In genomic region chr22:31630331-31631329, GRCh38 we compare ENCODE assay signal across 8 cellular contexts. TPM values are rescaled to one million over a fixed set of nuclear protein-coding genes. Genes with fewer than 3 reads are reported as not detected.
DNase-seq lines count a peak whose midpoint lies in the region; ATAC-seq and TF ChIP-seq lines count a peak whose summit lies in the region.

No MANE protein-coding gene starts in this region.

- ATAC-seq in HG02840 (IDR thresholded peaks at IDR 0.05; ENCODE audit: low FRiP score, unreplicated experiment), result peak; percentile 52
- ATAC-seq in activated CD4-positive, alpha-beta T cell treated with anti-CD3 and anti-CD28 coated beads for 36 hours, result peak; percentile 82
- ATAC-seq in GM18517 (IDR thresholded peaks at IDR 0.05; ENCODE audit: unreplicated experiment), result no peak

- TF ChIP-seq POLR2A in GM10847 (IDR thresholded peaks at IDR 0.05; ENCODE audit: extremely low read depth, insufficient read length), result peak; percentile 10

- TF ChIP-seq CTCF in chondrocyte (IDR thresholded peaks at IDR 0.05), result peak; percentile 37

- peak overlapping the region; percentile 77 for H3K27ac ChIP-seq in layer of hippocampus (ENCODE audit: low read depth, low read length)

- peak overlapping the region; percentile 89 for H3K27ac Mint-ChIP-seq in activated CD4-positive, alpha-beta T cell treated with anti-CD3 and anti-CD28 coated beads for 36 hours
- H3K27ac Mint-ChIP-seq in chondrocyte (ENCODE audit: unreplicated experiment), result peak overlapping the region; percentile 86

- intact Hi-C loops in activated CD4-positive, alpha-beta T cell treated with anti-CD3 and anti-CD28 coated beads for 36 hours (cut with DNase I, micrococcal nuclease), result loop anchor here (1.0 to 10.0 kb wide), 14 partner anchors 32 to 546 kb away; partner anchors contain the start of genes SFI1 (in 2 of the 2), DRG1 (in 1 of the 2), EIF4ENIF1 (in 1 of the 2) and LIMK2 (in 1 of the 2)

- no peaks in the 10 kb centered on the region for H3K9me3 Mint-ChIP-seq in activated CD4-positive, alpha-beta T cell treated with anti-CD3 and anti-CD28 coated beads for 36 hours (ENCODE audit: low read depth)
- H3K9me3 Mint-ChIP-seq in chondrocyte (ENCODE audit: low read depth), result no peaks in the 10 kb centered on the region

- peaks cover 60% of the 10 kb centered on the region for H3K4me1 Mint-ChIP-seq in activated CD4-positive, alpha-beta T cell treated with anti-CD3 and anti-CD28 coated beads for 36 hours
- peaks cover 49% of the 10 kb centered on the region for H3K4me1 Mint-ChIP-seq in chondrocyte (ENCODE audit: low read depth)

- DNase-seq in NCI-H446 treated with DMSO at 0.1 percent for 48 hours (lab: John Stamatoyannopoulos, UW) (peak; percentile 1), chondrocyte (ENCODE audit: low spot score) (no peak)
- DNase-seq in activated CD4-positive, alpha-beta T cell treated with anti-CD3 and anti-CD28 coated beads for 36 hours, result peak; percentile 93
- peak; percentile 57 to 85 (median 72) for DNase-seq in stimulated activated CD4-positive, alpha-beta T cell treated with anti-CD3 and anti-CD28 coated beads, Interleukin-1b, Interleukin-23, amount 100 ng/mL, for 24 hours (ENCODE audit: low read depth in 4 of 4, low spot score in 1 of 4)

- POLR2A ChIA-PET in activated CD4-positive, alpha-beta T cell treated with anti-CD3 and anti-CD28 coated beads for 36 hours (lab: Charles Lee), result interaction anchor here (0.5 to 2.5 kb wide), 8 partner anchors 10 to 770 kb away, joined by 3 to 14 read pairs (median 6); partner anchors contain the start of genes DEPDC5 and PISD

- H3K27me3 Mint-ChIP-seq in activated CD4-positive, alpha-beta T cell treated with anti-CD3 and anti-CD28 coated beads for 36 hours, result no peaks in the 10 kb centered on the region
- H3K27me3 Mint-ChIP-seq in chondrocyte (ENCODE audit: low read depth), result no peaks in the 10 kb centered on the region

- H3K36me3 Mint-ChIP-seq in activated CD4-positive, alpha-beta T cell treated with anti-CD3 and anti-CD28 coated beads for 36 hours (ENCODE audit: low read depth), result peaks cover 7% of the 10 kb centered on the region
- no peaks in the 10 kb centered on the region for H3K36me3 Mint-ChIP-seq in chondrocyte (ENCODE audit: low read depth)

- no peaks in the 10 kb centered on the region for H3K27me3 ChIP-seq in layer of hippocampus (ENCODE audit: control insufficient read depth, insufficient read depth, low read length)

- CTCF ChIA-PET in activated CD4-positive, alpha-beta T cell treated with anti-CD3 and anti-CD28 coated beads for 36 hours (lab: Charles Lee), result interaction anchor here (0.6 to 2.6 kb wide), 11 partner anchors 9 to 341 kb away, joined by 3 to 8 read pairs (median 4); partner anchors contain the start of genes EIF4ENIF1 and PISD

- peak overlapping the region; percentile 81 for H3K4me3 Mint-ChIP-seq in activated CD4-positive, alpha-beta T cell treated with anti-CD3 and anti-CD28 coated beads for 36 hours
- peak overlapping the region; percentile 85 for H3K4me3 Mint-ChIP-seq in chondrocyte (ENCODE audit: unreplicated experiment)

RNA-seq across cellular contexts. Expression of gene PISD, which starts 31.4 kb away (rescaled TPM):
- total RNA-seq in activated CD4-positive, alpha-beta T cell treated with anti-CD3 and anti-CD28 coated beads for 36 hours, result 10 to 100 TPM; 30.3 to 37.9 TPM
- 28.6 to 32.8 TPM (median 28.9 TPM) in 3 replicates for total RNA-seq in chondrocyte
